In the genomic region with DNA sequence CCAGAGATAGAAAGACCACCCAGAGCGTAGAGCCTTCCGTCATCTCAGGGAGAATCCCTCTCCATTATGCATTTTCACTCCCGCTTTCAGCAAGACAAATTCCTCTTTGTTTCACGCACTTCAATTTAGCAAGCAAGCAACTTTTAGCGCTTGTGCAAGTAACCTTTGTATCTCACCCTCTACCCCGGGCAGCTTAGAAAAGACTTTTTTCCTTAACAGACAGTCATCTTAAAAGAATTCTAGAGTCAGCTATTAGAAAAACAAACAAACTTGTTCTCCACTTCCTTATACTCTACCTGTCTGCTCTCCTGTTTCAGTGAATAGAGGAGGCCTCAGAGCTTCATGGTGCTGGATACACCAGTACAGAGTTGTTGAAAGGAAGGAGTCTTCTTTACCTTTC, we compare ENCODE assay signal across 13 cellular contexts. TPM values are rescaled to one million over a fixed set of nuclear protein-coding genes. Genes with fewer than 3 reads are reported as not detected.
DNase-seq lines count a peak whose midpoint lies in the region; TF ChIP-seq lines count a peak whose summit lies in the region.
"Had no signal": no experiment of that assay in that cellular context is flagged by ENCODE, and none has a peak within 500 bp of the region (broad histone marks: within the 10 kb centered on the region; RNA-seq: fewer than 3 reads in every experiment).

No MANE protein-coding gene starts in this region.

- TF ChIP-seq CTCF in hepatocyte (IDR thresholded peaks at IDR 0.05; ENCODE audit: poor library complexity) (no peak), parathyroid adenoma (IDR thresholded peaks at IDR 0.05) (no peak)

- H3K4me1 ChIP-seq in hepatocyte (ENCODE audit: insufficient read depth): peaks cover 27% of the 10 kb centered on the region
- H3K4me1 ChIP-seq in parathyroid adenoma: no peaks in the 10 kb centered on the region

- H3K4me2 ChIP-seq in hepatocyte (peak overlapping the region; percentile 60), parathyroid adenoma (ENCODE audit: low read length) (peak overlapping the region; percentile 49)

- no peaks in the 10 kb centered on the region for H3K79me2 ChIP-seq in hepatocyte
- H3K79me2 ChIP-seq in parathyroid adenoma: no peaks in the 10 kb centered on the region

- H3K27me3 ChIP-seq in hepatocyte: no peaks in the 10 kb centered on the region
- H3K27me3 ChIP-seq in parathyroid adenoma (ENCODE audit: control insufficient read depth, insufficient read depth, low read length): no peaks in the 10 kb centered on the region

- no peak overlapping the region for H3K9ac ChIP-seq in parathyroid adenoma

- 51% methylated on average over 6 of the region's 6 CpGs for WGBS in hepatocyte (ENCODE audit: low lambda C conversion rate, missing lambda C conversion rate)

- H2AFZ ChIP-seq in hepatocyte (no peak overlapping the region), parathyroid adenoma (peak overlapping the region; percentile 70)

- peak; percentile 14 for DNase-seq in EL
- DNase-seq in amniotic epithelial cell (ENCODE audit: low read depth): peak; percentile 84
- DNase-seq in hepatocyte (ENCODE audit: low spot score): peak; percentile 65
- DNase-seq in SKM-1 treated with dmso at 0.1 percent for 144 hours (lab: John Stamatoyannopoulos, UW; ENCODE audit: unreplicated experiment): no peak
- no peak for DNase-seq in activated CD4-positive, alpha-beta T cell treated with anti-CD3 and anti-CD28 coated beads for 1 hour
- no peak for DNase-seq in NCI-H510A treated with DMSO at 0.1 percent for 48 hours (lab: John Stamatoyannopoulos, UW)
- no peak for DNase-seq in SW 1271 (lab: John Stamatoyannopoulos, UW)
- DNase-seq: activated naive CD4-positive, alpha-beta T cell treated with Interleukin-2 at 50 U/mL for 16 hours; caudate nucleus; NCI-H524; retina; stimulated activated CD4-positive, alpha-beta T cell treated with anti-CD3 and anti-CD28 coated beads, Interleukin-4, amount 100 ng/mL, for 24 hours had no signal

- no peaks in the 10 kb centered on the region for H3K9me2 ChIP-seq in hepatocyte (replicated peaks; ENCODE audit: insufficient read depth)

- H3K27ac ChIP-seq in hepatocyte (peak overlapping the region; percentile 94), parathyroid adenoma (peak overlapping the region; percentile 62)

- no peak overlapping the region for H3K4me3 ChIP-seq in hepatocyte
- peak overlapping the region; percentile 31 for H3K4me3 ChIP-seq in parathyroid adenoma (ENCODE audit: low read depth, low read length)

- H3K9me3 ChIP-seq in hepatocyte (ENCODE audit: low read depth): no peaks in the 10 kb centered on the region
- H3K9me3 ChIP-seq in parathyroid adenoma (ENCODE audit: control insufficient read depth, low read length): no peaks in the 10 kb centered on the region

- no peaks in the 10 kb centered on the region for H4K20me1 ChIP-seq in hepatocyte (ENCODE audit: insufficient read depth, poor library complexity, severe bottlenecking)

- H3K36me3 ChIP-seq in hepatocyte (replicated peaks; ENCODE audit: insufficient read depth, low read depth): no peaks in the 10 kb centered on the region
- H3K36me3 ChIP-seq in parathyroid adenoma (ENCODE audit: control insufficient read depth, insufficient read depth, low read length): no peaks in the 10 kb centered on the region

RNA-seq across cellular contexts. Expression of a gene that starts 12.1 kb away (rescaled TPM):
- total RNA-seq in hepatocyte: 15.7 and 17.1 TPM in 2 replicates
- polyA plus RNA-seq in hepatocyte: 10.0 and 10.3 TPM in 2 replicates

Comparison
In these comparisons a context has a peak if more than half of its experiments do, and no peak if none do; other contexts are left out.
1. DNase-seq: peak in EL (single experiment), amniotic epithelial cell (single experiment) and hepatocyte (single experiment); none in SKM-1 treated with dmso at 0.1 percent for 144 hours (single experiment), activated CD4-positive, alpha-beta T cell treated with anti-CD3 and anti-CD28 coated beads for 1 hour (single experiment), NCI-H510A treated with DMSO at 0.1 percent for 48 hours (single experiment) and SW 1271 (0 of 2).